29 cellular contexts compared by ENCODE assay signal in the genomic region with DNA sequence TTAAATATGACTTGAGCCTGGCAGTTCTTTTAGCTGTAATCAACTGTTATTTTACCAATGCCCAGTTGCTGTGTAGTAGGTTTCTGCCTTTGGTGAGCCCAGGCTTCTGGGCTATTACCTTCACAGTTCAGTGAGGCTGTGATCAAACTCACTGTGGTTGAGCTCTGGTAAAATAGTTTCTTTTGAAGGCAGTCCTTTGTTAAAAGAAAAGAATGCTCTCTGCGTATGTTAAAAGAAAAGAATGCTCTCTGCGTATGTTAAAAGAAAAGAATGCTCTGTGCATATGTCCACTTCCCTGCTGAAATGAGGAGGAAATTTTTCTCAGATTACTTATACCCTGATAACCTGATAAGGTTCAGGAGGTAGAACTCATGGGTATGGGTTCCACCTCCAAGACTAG.
"Had no signal": no experiment of that assay in that cellular context is flagged by ENCODE, and none has a peak within 500 bp of the region (broad histone marks: within the 10 kb centered on the region; RNA-seq: fewer than 3 reads in every experiment).

No MANE protein-coding gene starts in this region.

- H3K27me3 ChIP-seq: colonic mucosa, gastrocnemius medialis, neutrophil, pancreas, right lobe of liver, tibial nerve, upper lobe of left lung had no signal

- H3K4me1 Mint-ChIP-seq: memory B cell, naive B cell, nephron had no signal

- H3K27me3 Mint-ChIP-seq: dendritic cell treated with granulocyte-macrophage colony-stimulating factor and Interleukin-4, amounts not matched to agents 40 ng/mL and 50 ng/mL, for 4 days; progenitor cell of endocrine pancreas; stimulated activated naive CD8-positive, alpha-beta T cell treated with anti-CD3 and anti-CD28 coated beads, Interleukin-15, Interleukin-2, amounts not matched to agents 100 ng/mL and 50 ng/mL, for 24 hours had no signal

- FAIRE-seq: small intestine, urothelium cell line had no signal

- H3K4me3 ChIP-seq: colonic mucosa, gastrocnemius medialis, lung, mucosa of descending colon, pancreas, right lobe of liver, thoracic aorta, tibial nerve, upper lobe of left lung had no signal

- H3K9me3 ChIP-seq: colonic mucosa, gastrocnemius medialis, mucosa of descending colon, neutrophil, pancreas, right lobe of liver, thoracic aorta, tibial nerve, upper lobe of left lung had no signal

- DNase-seq: colonic mucosa; effector CD8-positive, alpha-beta T cell; endodermal cell; foreskin fibroblast; gastrocnemius medialis; head of caudate nucleus; kidney; mucosa of descending colon; naive B cell; pancreas; right lobe of liver; small intestine; stimulated activated CD4-positive, alpha-beta T cell treated with anti-CD3 and anti-CD28 coated beads, Interleukin-15, amount 100 ng/mL, for 24 hours; stimulated activated CD4-positive, alpha-beta T cell treated with anti-CD3 and anti-CD28 coated beads, Interleukin-2, amount 100 ng/mL, for 48 hours; stimulated activated naive B cell treated with anti-CD40 and anti-IgM and Interleukin-4, amounts not matched to agents 10 μg/mL and 1 μg/mL and 100 μg/mL, for 72 hours; upper lobe of left lung had no signal

- H3K4me1 ChIP-seq: colonic mucosa, gastrocnemius medialis, pancreas, right lobe of liver, tibial nerve, upper lobe of left lung had no signal

- H3K36me3 Mint-ChIP-seq: memory B cell; stimulated activated naive B cell treated with anti-CD40 and anti-IgM and Interleukin-4, amounts not matched to agents 10 μg/mL and 1 μg/mL and 100 μg/mL, for 72 hours had no signal

- H3K27ac ChIP-seq: colonic mucosa, epithelial cell of prostate, gastrocnemius medialis, neutrophil, pancreas, right lobe of liver, thoracic aorta, tibial nerve, upper lobe of left lung had no signal

- H3K4me3 Mint-ChIP-seq: dendritic cell treated with granulocyte-macrophage colony-stimulating factor and Interleukin-4, amounts not matched to agents 40 ng/mL and 50 ng/mL, for 4 days; endodermal cell; memory B cell; naive B cell; nephron; stimulated activated naive B cell treated with anti-CD40 and anti-IgM and Interleukin-4, amounts not matched to agents 10 μg/mL and 1 μg/mL and 100 μg/mL, for 72 hours; stimulated activated naive CD8-positive, alpha-beta T cell treated with anti-CD3 and anti-CD28 coated beads, Interleukin-15, Interleukin-2, amounts not matched to agents 100 ng/mL and 50 ng/mL, for 24 hours had no signal

- H3K9me3 Mint-ChIP-seq: dendritic cell treated with granulocyte-macrophage colony-stimulating factor and Interleukin-4, amounts not matched to agents 40 ng/mL and 50 ng/mL, for 4 days; endodermal cell; stimulated activated naive CD8-positive, alpha-beta T cell treated with anti-CD3 and anti-CD28 coated beads, Interleukin-15, Interleukin-2, amounts not matched to agents 100 ng/mL and 50 ng/mL, for 24 hours had no signal

- H3K36me3 ChIP-seq: colonic mucosa, gastrocnemius medialis, neutrophil, pancreas, right lobe of liver, thoracic aorta, tibial nerve, upper lobe of left lung had no signal

- H3K27ac Mint-ChIP-seq: dendritic cell treated with granulocyte-macrophage colony-stimulating factor and Interleukin-4, amounts not matched to agents 40 ng/mL and 50 ng/mL, for 4 days; endodermal cell; memory B cell; naive B cell; progenitor cell of endocrine pancreas; stimulated activated naive B cell treated with anti-CD40 and anti-IgM and Interleukin-4, amounts not matched to agents 10 μg/mL and 1 μg/mL and 100 μg/mL, for 72 hours; stimulated activated naive CD8-positive, alpha-beta T cell treated with anti-CD3 and anti-CD28 coated beads, Interleukin-15, Interleukin-2, amounts not matched to agents 100 ng/mL and 50 ng/mL, for 24 hours had no signal

- ATAC-seq: esophagus mucosa; gastrocnemius medialis; left lobe of liver; mucosa of descending colon; pancreas; right lobe of liver; stimulated activated naive B cell treated with anti-CD40 and anti-IgM and Interleukin-4, amounts not matched to agents 10 μg/mL and 1 μg/mL and 100 μg/mL, for 72 hours had no signal
